ENCODE assay signal across 10 cellular contexts in genomic region chr17:57873261-57874057, GRCh38. TPM values are rescaled to one million over a fixed set of nuclear protein-coding genes. Genes with fewer than 3 reads are reported as not detected.
DNase-seq lines count a peak whose midpoint lies in the region; ATAC-seq and TF ChIP-seq lines count a peak whose summit lies in the region.
"Had no signal": no experiment of that assay in that cellular context is flagged by ENCODE, and none has a peak within 500 bp of the region (broad histone marks: within the 10 kb centered on the region; RNA-seq: fewer than 3 reads in every experiment).

No MANE protein-coding gene starts in this region.

- H3K4me2 ChIP-seq in hepatocyte = no peak overlapping the region
- peak overlapping the region; percentile 86 for H3K4me2 ChIP-seq in skeletal muscle satellite cell (ENCODE audit: low read length)

- DNase-seq in H7 (peak; percentile 28), WERI-Rb-1 (no peak), hepatocyte (ENCODE audit: low spot score) (no peak), NCI-H510A treated with DMSO at 0.1 percent for 48 hours (lab: John Stamatoyannopoulos, UW) (no peak), kidney glomerular epithelial cell (lab: John Stamatoyannopoulos, UW) (no peak), mucosa of gallbladder (ENCODE audit: low spot score) (no peak)
- DNase-seq: NCI-H2029 had no signal

- H3K79me2 ChIP-seq in hepatocyte = no peaks in the 10 kb centered on the region

- peaks cover 38% of the 10 kb centered on the region for H3K4me1 ChIP-seq in hepatocyte (ENCODE audit: insufficient read depth)
- H3K4me1 ChIP-seq in skeletal muscle satellite cell (ENCODE audit: control insufficient read depth, insufficient read depth, low read length) = peaks cover 68% of the 10 kb centered on the region

- H2AFZ ChIP-seq in hepatocyte = no peak overlapping the region

- 93% methylated on average over 16 of the region's 16 CpGs for WGBS in hepatocyte (ENCODE audit: low lambda C conversion rate, missing lambda C conversion rate)

- H3K9me2 ChIP-seq in hepatocyte (replicated peaks; ENCODE audit: insufficient read depth) = no peaks in the 10 kb centered on the region

- TF ChIP-seq CTCF in WERI-Rb-1 (IDR thresholded peaks at IDR 0.05; ENCODE audit: low read depth, low read length) = no peak
- no peak for TF ChIP-seq CTCF in hepatocyte (IDR thresholded peaks at IDR 0.05; ENCODE audit: poor library complexity)

- H3K4me3 ChIP-seq in H7 (ENCODE audit: insufficient read depth, low read depth, low read length) (no peak overlapping the region), WERI-Rb-1 (ENCODE audit: low read depth, low read length) (no peak overlapping the region), hepatocyte (no peak overlapping the region), skeletal muscle satellite cell (ENCODE audit: low read length) (no peak overlapping the region)
- H3K4me3 ChIP-seq: HAP-1 had no signal

- ATAC-seq in GM19397 (IDR thresholded peaks at IDR 0.05; ENCODE audit: unreplicated experiment) = no peak

- H4K20me1 ChIP-seq in hepatocyte (ENCODE audit: insufficient read depth, poor library complexity, severe bottlenecking) = no peaks in the 10 kb centered on the region

- H3K9me3 ChIP-seq in WERI-Rb-1 (ENCODE audit: severe bottlenecking) (no peaks in the 10 kb centered on the region), hepatocyte (ENCODE audit: low read depth) (no peaks in the 10 kb centered on the region), skeletal muscle satellite cell (replicated peaks; ENCODE audit: low read length) (no peaks in the 10 kb centered on the region)
- H3K9me3 ChIP-seq: HAP-1 had no signal

- H3K9ac ChIP-seq in skeletal muscle satellite cell (ENCODE audit: low read depth, low read length) = peak overlapping the region; percentile 78

- H3K27me3 ChIP-seq in H7 (ENCODE audit: control insufficient read depth, insufficient read depth, low read length) (peaks cover 2% of the 10 kb centered on the region), WERI-Rb-1 (ENCODE audit: insufficient read depth, low read depth, severe bottlenecking) (no peaks in the 10 kb centered on the region), hepatocyte (no peaks in the 10 kb centered on the region), skeletal muscle satellite cell (ENCODE audit: control insufficient read depth, insufficient read depth, low read length) (no peaks in the 10 kb centered on the region)

- peak overlapping the region; percentile 99 for H3K27ac ChIP-seq in WERI-Rb-1
- H3K27ac ChIP-seq in hepatocyte = peak overlapping the region; percentile 94

- H3K36me3 ChIP-seq in H7 (replicated peaks; ENCODE audit: control insufficient read depth, insufficient read depth, low read length) (no peaks in the 10 kb centered on the region), WERI-Rb-1 (peaks cover 19% of the 10 kb centered on the region), hepatocyte (replicated peaks; ENCODE audit: insufficient read depth, low read depth) (no peaks in the 10 kb centered on the region), skeletal muscle satellite cell (ENCODE audit: insufficient read depth, low read length) (peaks cover 61% of the 10 kb centered on the region)
- H3K36me3 ChIP-seq: HAP-1 had no signal

RNA-seq across cellular contexts. Expression of gene MRPS23, which starts 23.6 kb away (rescaled TPM):
- 56.1 and 65.9 TPM in 2 replicates for total RNA-seq in H7 (2014; rRNA removed; shearing (Covaris generic))
- total RNA-seq in hepatocyte (21.9 and 35.1 TPM in 2 replicates), mucosa of gallbladder (32.5 TPM)
- 44.2 and 50.4 TPM in 2 replicates for polyA plus RNA-seq in hepatocyte
- 17.7 and 19.0 TPM in 2 replicates for total RNA-seq in skeletal muscle satellite cell (2012; rRNA removed)
